ENCODE assay signal across 29 cellular contexts in genomic region chr14:68541128-68541896, GRCh38.
DNase-seq lines count a peak whose midpoint lies in the region; ATAC-seq and TF ChIP-seq lines count a peak whose summit lies in the region.
"Had no signal": no experiment of that assay in that cellular context is flagged by ENCODE, and none has a peak within 500 bp of the region (broad histone marks: within the 10 kb centered on the region; RNA-seq: fewer than 3 reads in every experiment).

No MANE protein-coding gene starts in this region.

- in situ Hi-C loops in KBM-7 (cut with MboI; ENCODE audit: low pct_unique_long_range_greater_than_20kb, low sequenced_read_pairs), result no loop called here

- no peaks in the 10 kb centered on the region for H3K79me2 ChIP-seq in SK-N-SH (ENCODE audit: insufficient read depth)

- H3K4me1 ChIP-seq in SK-N-SH (ENCODE audit: control insufficient read depth in 1 of 2, insufficient read depth in 2 of 2, low read depth in 1 of 2, low read length in 1 of 2), result peaks cover 7 to 15% of the 10 kb centered on the region in 2 experiments; a peak in 1 of 4 replicates
- H3K4me1 ChIP-seq in sigmoid colon, result peaks cover 0 to 59% (median 38%) of the 10 kb centered on the region in 4 donors

- 81% methylated on average over 4 of the region's 4 CpGs for WGBS in SK-N-SH (ENCODE audit: low lambda C conversion rate)
- WGBS in sigmoid colon, 2 donors, result 89 to 94% methylated on average over 4 of the region's 4 CpGs

- H3K9ac ChIP-seq in SK-N-SH, result no peak overlapping the region
- H3K9ac ChIP-seq: BLaER1 treated with 17β-estradiol and CSF1 and Interleukin-3, amounts not matched to agents 10 nM and 100 nM had no signal

- POLR2A ChIA-PET in SK-N-SH (lab: Yijun Ruan, JAX), result no interaction called here

- H3K4me2 ChIP-seq in SK-N-SH, result no peak overlapping the region
- H3K4me2 ChIP-seq: BLaER1 treated with 17β-estradiol and CSF1 and Interleukin-3, amounts not matched to agents 10 nM and 100 nM had no signal

- H3K36me3 ChIP-seq in SK-N-SH (replicated peaks in 1 of 2; ENCODE audit: control insufficient read depth in 1 of 2, insufficient read depth in 2 of 2, low read length in 1 of 2), result no peaks in the 10 kb centered on the region
- no peaks in the 10 kb centered on the region for H3K36me3 ChIP-seq in sigmoid colon
- H3K36me3 ChIP-seq: BLaER1 treated with 17β-estradiol and CSF1 and Interleukin-3, amounts not matched to agents 10 nM and 100 nM; spleen; upper lobe of right lung had no signal

- peak; percentile 21 for DNase-seq in DMS79 (lab: John Stamatoyannopoulos, UW)
- DNase-seq in SK-N-SH, result no peak
- DNase-seq in left lobe of liver (ENCODE audit: low spot score), result peak; percentile 35
- no peak for DNase-seq in sigmoid colon
- DNase-seq in KBM-7, result no peak
- no peak for DNase-seq in activated CD4-positive, alpha-beta T cell treated with anti-CD3 and anti-CD28 coated beads for 48 hours
- DNase-seq in stimulated activated CD4-positive, alpha-beta T cell treated with anti-CD3 and anti-CD28 coated beads, Interleukin-4, amount 100 ng/mL, for 1 hour, result no peak
- no peak for DNase-seq in activated CD8-positive, alpha-beta memory T cell treated with anti-CD3 and anti-CD28 coated beads, Interleukin-2, amount 50 U/mL, for 48 hours
- DNase-seq: ACHN; activated CD4-positive, alpha-beta T cell treated with anti-CD3 and anti-CD28 coated beads for 1 hour; activated naive CD4-positive, alpha-beta T cell treated with anti-CD3 and anti-CD28 coated beads, Interleukin-2, amount 10 ng/mL, durations not matched to agents 7 days and 5 days; activated T-cell treated with anti-CD3 and anti-CD28 coated beads, Interleukin-2, amount 50 U/mL, for 72 hours; amygdala; EL; foreskin keratinocyte; hippocampal formation; mucosa of descending colon; NCI-H1436 treated with DMSO at 0.1 percent for 48 hours; NCI-H226; NCI-H774; nucleus accumbens; OCI-M1; spleen; stimulated activated CD4-positive, alpha-beta T cell treated with anti-CD3 and anti-CD28 coated beads, Interleukin-4, amount 100 ng/mL, for 24 hours; stimulated activated naive CD8-positive, alpha-beta T cell treated with anti-CD3 and anti-CD28 coated beads, Interleukin-15, Interleukin-2, amounts not matched to agents 100 U/mL and 50 U/mL, for 24 hours; upper lobe of right lung had no signal

- no peaks in the 10 kb centered on the region for H3K9me3 ChIP-seq in SK-N-SH
- no peaks in the 10 kb centered on the region for H3K9me3 ChIP-seq in sigmoid colon
- H3K9me3 ChIP-seq: mucosa of descending colon, spleen, upper lobe of right lung had no signal

- no peak for TF ChIP-seq POLR2A in sigmoid colon (IDR thresholded peaks at IDR 0.05)

- no peak overlapping the region for H2AFZ ChIP-seq in SK-N-SH (ENCODE audit: low read depth)

- no peak for TF ChIP-seq RAD21 in SK-N-SH (IDR thresholded peaks at IDR 0.05; ENCODE audit: low read length)

- H3F3A ChIP-seq in SK-N-SH (replicated peaks; ENCODE audit: insufficient read depth), result peaks cover 4% of the 10 kb centered on the region

- intact Hi-C loops in sigmoid colon (cut with DNase I), result no loop called here

- H3K27ac ChIP-seq in SK-N-SH (ENCODE audit: low read depth in 2 of 2, low read length in 1 of 2) (peak overlapping the region in 1 of 2 experiments; percentile 39; a peak in 2 of 4 replicates), sigmoid colon (peak overlapping the region in 3 of 4 donors; percentile 56 to 96 (median 60))
- H3K27ac ChIP-seq: BLaER1 treated with 17β-estradiol and CSF1 and Interleukin-3, amounts not matched to agents 10 nM and 100 nM; foreskin keratinocyte; HL-60; upper lobe of right lung had no signal

- H3K9me2 ChIP-seq in SK-N-SH, result no peaks in the 10 kb centered on the region

- TF ChIP-seq CTCF in SK-N-SH (IDR thresholded peaks at IDR 0.05), result no peak
- TF ChIP-seq CTCF in sigmoid colon (IDR thresholded peaks at IDR 0.05), result no peak

- TF ChIP-seq EP300 in SK-N-SH (IDR thresholded peaks at IDR 0.05; ENCODE audit: borderline replicate concordance in 1 of 2, low read depth in 1 of 2, low read length in 1 of 2), result no peak; a peak in 1 of 4 replicates
- no peak for TF ChIP-seq EP300 in sigmoid colon (IDR thresholded peaks at IDR 0.05)

- H4K20me1 ChIP-seq in SK-N-SH (ENCODE audit: insufficient read depth), result no peaks in the 10 kb centered on the region
- H4K20me1 ChIP-seq: BLaER1 treated with 17β-estradiol and CSF1 and Interleukin-3, amounts not matched to agents 10 nM and 100 nM had no signal

- CTCF ChIA-PET in SK-N-SH (lab: Yijun Ruan, JAX), result interaction anchor here (1.4 kb wide), 1 partner anchor 19 kb away, joined by 3 read pairs; no protein-coding TSS in a partner anchor

- no peak for ATAC-seq in left lobe of liver
- ATAC-seq: activated T-cell treated with anti-CD3 and anti-CD28 coated beads, Interleukin-2, amount 50 U/mL, for 72 hours; foreskin keratinocyte; mucosa of descending colon; Right ventricle myocardium inferior; stimulated activated naive CD8-positive, alpha-beta T cell treated with anti-CD3 and anti-CD28 coated beads, Interleukin-15, Interleukin-2, amounts not matched to agents 100 U/mL and 50 U/mL, for 24 hours; upper lobe of right lung had no signal

- H3K27me3 ChIP-seq in SK-N-SH (ENCODE audit: insufficient read depth) (no peaks in the 10 kb centered on the region), sigmoid colon (no peaks in the 10 kb centered on the region)
- H3K27me3 ChIP-seq: BLaER1 treated with 17β-estradiol and CSF1 and Interleukin-3, amounts not matched to agents 10 nM and 100 nM; foreskin keratinocyte; spleen; upper lobe of right lung had no signal

- H3K4me3 ChIP-seq in SK-N-SH (ENCODE audit: low read depth in 2 of 2, low read length in 1 of 2) (no peak overlapping the region), sigmoid colon (no peak overlapping the region)
- H3K4me3 ChIP-seq: BLaER1 treated with 17β-estradiol and CSF1 and Interleukin-3, amounts not matched to agents 10 nM and 100 nM; mucosa of descending colon; spleen; upper lobe of right lung had no signal

TF ChIP-seq in SK-N-SH, 30 proteins besides CTCF, POLR2A, EP300 and RAD21:
- TF ChIP-seq TEAD4 (IDR thresholded peaks at IDR 0.05; ENCODE audit: borderline replicate concordance, insufficient read depth) (peak; percentile 11; the same call in 1 of the 2 replicates), YY1 (IDR thresholded peaks at IDR 0.05; ENCODE audit: low read depth) (no peak), PBX3 (IDR thresholded peaks at IDR 0.05) (peak; percentile 69), USF1 (IDR thresholded peaks at IDR 0.05; ENCODE audit: borderline replicate concordance, low read depth) (no peak), RCOR1 (IDR thresholded peaks at IDR 0.05; ENCODE audit: low read length) (no peak), USF2 (IDR thresholded peaks at IDR 0.05; ENCODE audit: borderline replicate concordance, low read depth, low read length) (no peak), TAF1 (IDR thresholded peaks at IDR 0.05; ENCODE audit: borderline replicate concordance, low read depth, low read length) (no peak), REST (IDR thresholded peaks at IDR 0.05; ENCODE audit: low read depth, low read length) (no peak), NFIC (IDR thresholded peaks at IDR 0.05; ENCODE audit: borderline replicate concordance) (peak; percentile 44; the same call in 1 of the 2 replicates)
TF ChIP-seq in SK-N-SH: peak in this region for 3.

Comparison
In these comparisons a context has a peak if more than half of its experiments do, and no peak if none do; other contexts are left out.
1. DNase-seq: peak in DMS79 (single experiment) and left lobe of liver (single experiment); none in SK-N-SH (single experiment), sigmoid colon (single experiment), KBM-7 (single experiment), activated CD4-positive, alpha-beta T cell treated with anti-CD3 and anti-CD28 coated beads for 48 hours (single experiment), stimulated activated CD4-positive, alpha-beta T cell treated with anti-CD3 and anti-CD28 coated beads, Interleukin-4, amount 100 ng/mL, for 1 hour (single experiment) and activated CD8-positive, alpha-beta memory T cell treated with anti-CD3 and anti-CD28 coated beads, Interleukin-2, amount 50 U/mL, for 48 hours (single experiment).